In the genomic region with DNA sequence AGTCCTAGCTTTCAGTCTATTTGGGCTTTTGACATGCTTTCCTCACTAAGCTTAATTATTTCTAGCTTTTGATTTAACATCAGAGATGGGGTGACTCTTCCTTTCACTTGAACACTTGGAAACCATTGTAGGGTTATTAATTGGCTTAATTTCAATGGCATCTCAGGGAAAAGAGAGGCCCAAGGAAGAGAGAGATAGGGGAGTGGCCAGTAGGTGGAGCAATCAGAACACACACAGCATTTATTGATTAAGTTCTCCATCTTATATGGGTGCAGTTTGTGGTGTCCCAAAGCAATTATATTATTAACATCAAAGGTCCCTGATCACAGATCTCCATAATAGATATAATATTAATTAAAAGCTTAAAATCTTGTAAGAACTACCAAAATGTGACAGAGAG, we compare ENCODE assay signal across 13 cellular contexts.
DNase-seq lines count a peak whose midpoint lies in the region; ATAC-seq and TF ChIP-seq lines count a peak whose summit lies in the region.
"Had no signal": no experiment of that assay in that cellular context is flagged by ENCODE, and none has a peak within 500 bp of the region (broad histone marks: within the 10 kb centered on the region; RNA-seq: fewer than 3 reads in every experiment).

No MANE protein-coding gene starts in this region.

- no peaks in the 10 kb centered on the region for H3K27me3 Mint-ChIP-seq in CD4-positive, alpha-beta T cell
- H3K27me3 Mint-ChIP-seq: activated naive CD8-positive, alpha-beta T cell; T-cell had no signal

- intact Hi-C loops in CD4-positive, alpha-beta T cell (cut with DNase I, micrococcal nuclease), result no loop called here

- H3K36me3 ChIP-seq in WERI-Rb-1 (no peaks in the 10 kb centered on the region), H7 (replicated peaks; ENCODE audit: control insufficient read depth, insufficient read depth, low read length) (no peaks in the 10 kb centered on the region)
- H3K36me3 ChIP-seq: vagina had no signal

- H3K4me3 ChIP-seq in HL-60 (replicated peaks; ENCODE audit: insufficient read depth, low read length) (no peak overlapping the region), WERI-Rb-1 (ENCODE audit: low read depth, low read length) (no peak overlapping the region), coronary artery (no peak overlapping the region), H7 (ENCODE audit: insufficient read depth, low read depth, low read length) (no peak overlapping the region)
- H3K4me3 ChIP-seq: vagina had no signal

- H3K27ac ChIP-seq in C4-2B (no peak overlapping the region), HL-60 (replicated peaks) (no peak overlapping the region), WERI-Rb-1 (no peak overlapping the region), coronary artery (no peak overlapping the region)
- H3K27ac ChIP-seq in CD4-positive, alpha-beta T cell (ENCODE audit: low read depth, low read length), result no peak overlapping the region
- H3K27ac ChIP-seq: vagina had no signal

- no peaks in the 10 kb centered on the region for H3K9me3 ChIP-seq in WERI-Rb-1 (ENCODE audit: severe bottlenecking)
- H3K9me3 ChIP-seq in CD4-positive, alpha-beta T cell (ENCODE audit: control insufficient read depth, low read length), result peaks cover 7% of the 10 kb centered on the region
- H3K9me3 ChIP-seq: vagina had no signal

- TF ChIP-seq CTCF in C4-2B (conservative IDR thresholded peaks at IDR 0.05), result peak; percentile 61
- TF ChIP-seq CTCF in HL-60 (IDR thresholded peaks at IDR 0.05; ENCODE audit: insufficient read depth, low read length), result no peak
- TF ChIP-seq CTCF in WERI-Rb-1 (IDR thresholded peaks at IDR 0.05; ENCODE audit: low read depth, low read length), result peak; percentile 61
- no peak for TF ChIP-seq CTCF in CD4-positive, alpha-beta T cell (IDR thresholded peaks at IDR 0.05)
- TF ChIP-seq CTCF in coronary artery (IDR thresholded peaks at IDR 0.05), result no peak

- H3K27ac Mint-ChIP-seq in CD4-positive, alpha-beta T cell, result no peak overlapping the region
- H3K27ac Mint-ChIP-seq: activated naive CD8-positive, alpha-beta T cell; T-cell had no signal

- ATAC-seq in CD4-positive, alpha-beta T cell (ENCODE audit: poor library complexity), result no peak
- ATAC-seq: T-cell had no signal

- no peaks in the 10 kb centered on the region for H3K4me1 Mint-ChIP-seq in CD4-positive, alpha-beta T cell (ENCODE audit: low read depth)
- H3K4me1 Mint-ChIP-seq: T-cell had no signal

- no peaks in the 10 kb centered on the region for H3K36me3 Mint-ChIP-seq in CD4-positive, alpha-beta T cell (ENCODE audit: low read depth)
- H3K36me3 Mint-ChIP-seq: activated naive CD8-positive, alpha-beta T cell; T-cell had no signal

- peaks cover 10% of the 10 kb centered on the region for H3K9me3 Mint-ChIP-seq in CD4-positive, alpha-beta T cell

- H3K27me3 ChIP-seq in HL-60 (ENCODE audit: insufficient read depth, poor library complexity, severe bottlenecking) (no peaks in the 10 kb centered on the region), WERI-Rb-1 (ENCODE audit: insufficient read depth, low read depth, severe bottlenecking) (no peaks in the 10 kb centered on the region), H7 (ENCODE audit: control insufficient read depth, insufficient read depth, low read length) (no peaks in the 10 kb centered on the region)
- no peaks in the 10 kb centered on the region for H3K27me3 ChIP-seq in CD4-positive, alpha-beta T cell (ENCODE audit: control insufficient read depth, insufficient read depth, low read length)
- H3K27me3 ChIP-seq: vagina had no signal

- H3K4me3 Mint-ChIP-seq in CD4-positive, alpha-beta T cell, result no peak overlapping the region
- H3K4me3 Mint-ChIP-seq: activated naive CD8-positive, alpha-beta T cell; T-cell had no signal

- CTCF ChIA-PET in CD4-positive, alpha-beta T cell (lab: Charles Lee), result no interaction called here

- POLR2A ChIA-PET in CD4-positive, alpha-beta T cell (lab: Charles Lee), result no interaction called here

- DNase-seq in HL-60 (ENCODE audit: low read depth in 1 of 2, low spot score in 1 of 2) (peak; percentile 3 to 39), WERI-Rb-1 (peak; percentile 42), iris pigment epithelial cell (ENCODE audit: low read depth) (peak; percentile 23), coronary artery (ENCODE audit: low spot score) (no peak), H7 (no peak)
- DNase-seq in CD4-positive, alpha-beta T cell, result no peak
- no peak for DNase-seq in effector CD4-positive, alpha-beta T cell
- DNase-seq: activated CD4-positive, alpha-beta T cell treated with anti-CD3 and anti-CD28 coated beads, Interleukin-2, amount 50 U/mL, for 48 hours; NCI-H510A; T-cell had no signal

Comparison
In these comparisons a context has a peak if more than half of its experiments do, and no peak if none do; other contexts are left out.
1. CTCF ChIP-seq: peak in C4-2B (single experiment) and WERI-Rb-1 (single experiment); none in HL-60 (single experiment), CD4-positive, alpha-beta T cell (single experiment) and coronary artery (single experiment).
2. DNase-seq: peak in HL-60 (2 of 2), WERI-Rb-1 (single experiment) and iris pigment epithelial cell (single experiment); none in CD4-positive, alpha-beta T cell (0 of 10), coronary artery (single experiment), H7 (single experiment) and effector CD4-positive, alpha-beta T cell (single experiment).